14 cellular contexts compared by ENCODE assay signal in genomic region chr2:65654496-65654895, GRCh38.
A peak's percentile ranks its signal among the peaks of the same experiment; 100 is the strongest.
DNase-seq lines count a peak whose midpoint lies in the region; TF ChIP-seq lines count a peak whose summit lies in the region.
"Had no signal": no experiment of that assay in that cellular context is flagged by ENCODE, and none has a peak within 500 bp of the region (broad histone marks: within the 10 kb centered on the region; RNA-seq: fewer than 3 reads in every experiment).

No MANE protein-coding gene starts in this region.

- CTCF ChIA-PET in HEK293 (lab: Yijun Ruan, JAX): interaction anchor here (0.6 kb wide), 1 partner anchor 1994 kb away, joined by 3 read pairs; no protein-coding TSS in a partner anchor

- H3K9me3 Mint-ChIP-seq in activated naive CD8-positive, alpha-beta T cell treated with anti-CD3 and anti-CD28 coated beads for 36 hours: no peaks in the 10 kb centered on the region

- no peaks in the 10 kb centered on the region for H3K36me3 Mint-ChIP-seq in activated naive CD8-positive, alpha-beta T cell treated with anti-CD3 and anti-CD28 coated beads for 36 hours

- no peak overlapping the region for H3K4me3 Mint-ChIP-seq in activated naive CD8-positive, alpha-beta T cell treated with anti-CD3 and anti-CD28 coated beads for 36 hours

- intact Hi-C loops in ascending aorta (cut with DNase I): no loop called here

- H3K27me3 ChIP-seq in ascending aorta: no peaks in the 10 kb centered on the region
- H3K27me3 ChIP-seq: MG63 had no signal

- H3K4me3 ChIP-seq in HEK293 (ENCODE audit: low read depth, low read length) (no peak overlapping the region), ascending aorta (no peak overlapping the region)
- H3K4me3 ChIP-seq: MG63 had no signal

- DNase-seq in NCI-H1105 treated with DMSO at 0.1 percent for 48 hours (lab: John Stamatoyannopoulos, UW) (peak; percentile 14), NCI-H1105 (lab: John Stamatoyannopoulos, UW) (no peak), NCI-H69 (lab: John Stamatoyannopoulos, UW) (peak; percentile 0), iPS-NIHi11 (ENCODE audit: low spot score) (peak; percentile 10), ascending aorta (ENCODE audit: low spot score in 2 of 2) (no peak), germinal center (ENCODE audit: low spot score) (no peak)
- no peak for DNase-seq in activated naive CD8-positive, alpha-beta T cell treated with anti-CD3 and anti-CD28 coated beads for 36 hours
- DNase-seq: MG63, NCI-H1092 treated with DMSO at 0.1 percent for 48 hours, NCI-H2081 treated with DMSO at 0.1 percent for 48 hours, NCI-H446 treated with DMSO at 0.1 percent for 48 hours, SIG-M5, T-helper 2 cell had no signal

- H3K27me3 Mint-ChIP-seq in activated naive CD8-positive, alpha-beta T cell treated with anti-CD3 and anti-CD28 coated beads for 36 hours: no peaks in the 10 kb centered on the region

- H3K9me3 ChIP-seq in HEK293 (ENCODE audit: control insufficient read depth, insufficient read depth, low read depth, low read length) (no peaks in the 10 kb centered on the region), ascending aorta (no peaks in the 10 kb centered on the region)
- H3K9me3 ChIP-seq: MG63 had no signal

- POLR2A ChIA-PET in HEK293 (lab: Yijun Ruan, JAX): no interaction called here

- no peaks in the 10 kb centered on the region for H3K36me3 ChIP-seq in HEK293 (ENCODE audit: control insufficient read depth in 2 of 2, insufficient read depth in 1 of 2, low read length in 2 of 2)
- no peaks in the 10 kb centered on the region for H3K36me3 ChIP-seq in ascending aorta
- H3K36me3 ChIP-seq: MG63 had no signal

- H3K4me1 ChIP-seq in HEK293 (ENCODE audit: control insufficient read depth, insufficient read depth, low read length) (peaks cover 4% of the 10 kb centered on the region; the same call in 1 of the 2 replicates), ascending aorta (no peaks in the 10 kb centered on the region)

- H3K27ac ChIP-seq in HEK293 (ENCODE audit: extremely low read depth, low read depth, low read length): no peak overlapping the region
- H3K27ac ChIP-seq in ascending aorta: no peak overlapping the region

- TF ChIP-seq CTCF in HEK293 (tag by site-specific recombination; IDR thresholded peaks at IDR 0.05) (0 out of 2 replicates have a peak, but pooled peaks have one; percentile 15), ascending aorta (IDR thresholded peaks at IDR 0.05) (no peak)

- no peaks in the 10 kb centered on the region for H3K4me1 Mint-ChIP-seq in activated naive CD8-positive, alpha-beta T cell treated with anti-CD3 and anti-CD28 coated beads for 36 hours

- H3K27ac Mint-ChIP-seq in activated naive CD8-positive, alpha-beta T cell treated with anti-CD3 and anti-CD28 coated beads for 36 hours: no peak overlapping the region

TF ChIP-seq in HEK293, 187 proteins besides CTCF, POLR2A, EP300 and RAD21:
- TF ChIP-seq SP7 (tag by site-specific recombination; IDR thresholded peaks at IDR 0.05) (no peak), ZNF792 (tag by site-specific recombination; IDR thresholded peaks at IDR 0.05) (no peak), ZBTB11 (tag by site-specific recombination; conservative IDR thresholded peaks at IDR 0.05; ENCODE audit: low read depth) (no peak), ZNF335 (tag by site-specific recombination; conservative IDR thresholded peaks at IDR 0.05) (no peak), ZNF692 (tag by site-specific recombination; IDR thresholded peaks at IDR 0.05) (no peak), SP3 (tag by site-specific recombination; IDR thresholded peaks at IDR 0.05) (no peak), KLF16 (tag by site-specific recombination; IDR thresholded peaks at IDR 0.05) (no peak), ZNF776 (tag by site-specific recombination; IDR thresholded peaks at IDR 0.05; ENCODE audit: borderline replicate concordance) (no peak), ZNF112 (tag by site-specific recombination; IDR thresholded peaks at IDR 0.05) (no peak)
TF ChIP-seq in HEK293: peak in this region for 0.

Comparison
In these comparisons a context has a peak if more than half of its experiments do, and no peak if none do; other contexts are left out.
1. DNase-seq: peak in NCI-H1105 treated with DMSO at 0.1 percent for 48 hours (single experiment), NCI-H69 (single experiment) and iPS-NIHi11 (single experiment); none in NCI-H1105 (single experiment), ascending aorta (0 of 2), activated naive CD8-positive, alpha-beta T cell treated with anti-CD3 and anti-CD28 coated beads for 36 hours (single experiment) and germinal center (single experiment).